In the genomic region with DNA sequence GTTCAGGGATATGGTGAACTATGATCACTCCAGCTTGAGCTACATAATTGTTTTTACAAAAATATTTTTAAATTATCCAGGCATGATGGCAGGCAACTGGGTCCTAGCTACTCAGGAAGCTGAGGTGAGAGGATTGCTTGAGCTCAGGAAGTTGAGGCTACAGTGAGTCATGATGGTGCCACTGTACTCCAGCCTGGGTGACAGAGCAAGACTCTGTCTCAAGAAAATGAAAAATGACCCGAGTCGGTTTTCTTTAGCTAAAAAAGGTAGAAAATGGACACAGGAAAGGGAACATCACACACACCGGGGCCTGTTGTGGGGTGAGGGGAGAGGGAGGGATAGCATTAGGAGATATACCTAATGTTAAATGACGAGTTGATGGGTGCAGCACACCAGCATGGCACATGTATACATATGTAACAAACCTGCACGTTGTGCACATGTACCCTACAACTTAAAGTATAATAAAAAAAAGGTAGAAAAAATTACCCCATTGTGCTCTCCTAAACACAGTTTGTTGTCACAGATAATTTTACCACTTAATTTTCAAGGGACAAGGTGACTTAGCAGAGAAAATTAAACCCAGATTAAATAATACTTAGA, we compare ENCODE assay signal across 1 cellular context.
TF ChIP-seq lines count a peak whose summit lies in the region.

No MANE protein-coding gene starts in this region.

TF ChIP-seq in GM12878, 131 proteins besides CTCF, POLR2A, EP300 and RAD21:
- TF ChIP-seq YY1 (IDR thresholded peaks at IDR 0.05; ENCODE audit: low read depth, low read length) (0 out of 2 replicates have a peak, but pooled peaks have one; percentile 11), RUNX3 (IDR thresholded peaks at IDR 0.05; ENCODE audit: low read length) (peak; percentile 19; the same call in 1 of the 2 replicates)
